Comparison of ENCODE assay signal across 8 cellular contexts in genomic region chr16:81313731-81314602, GRCh38. TPM values are rescaled to one million over a fixed set of nuclear protein-coding genes. Genes with fewer than 3 reads are reported as not detected.
DNase-seq lines count a peak whose midpoint lies in the region; ATAC-seq and TF ChIP-seq lines count a peak whose summit lies in the region.

No MANE protein-coding gene starts in this region.

- H3K27ac ChIP-seq in left ventricle myocardium inferior (replicated peaks) = peak overlapping the region; percentile 95

- H3K4me1 ChIP-seq in left ventricle myocardium inferior = peaks cover 62% of the 10 kb centered on the region

- no peak for ATAC-seq in left ventricle myocardium superior
- ATAC-seq in stimulated activated naive CD8-positive, alpha-beta T cell treated with anti-CD3 and anti-CD28 coated beads, Interleukin-15, amount 100 ng/mL, for 72 hours = no peak
- no peak for ATAC-seq in GM21390 (IDR thresholded peaks at IDR 0.05; ENCODE audit: unreplicated experiment)

- TF ChIP-seq CTCF in left ventricle myocardium inferior (IDR thresholded peaks at IDR 0.05; ENCODE audit: borderline replicate concordance) = no peak

- H3K9me3 ChIP-seq in left ventricle myocardium inferior (replicated peaks) = no peaks in the 10 kb centered on the region

- intact Hi-C loops in left ventricle myocardium inferior (cut with micrococcal nuclease) = no loop called here
- intact Hi-C loops in left ventricle myocardium superior (cut with micrococcal nuclease) = no loop called here
- intact Hi-C loops in activated T-helper 2 cell treated with anti-CD3 and anti-CD28 coated beads, Interferon-gamma antibody, Interleukin-2, Interleukin-4, amounts not matched to agents 10 μg/mL and 5 μg/mL and 100 μg/mL, durations not matched to agents 14 hours and 24 hours and 36 hours (cut with micrococcal nuclease) = loop anchor here (1.0 to 10.0 kb wide), 10 partner anchors 21 to 1338 kb away; partner anchors contain the start of genes ATMIN, CENPN, CMC2 and CMIP

- H3K36me3 ChIP-seq in left ventricle myocardium inferior = no peaks in the 10 kb centered on the region

- H3K9me3 Mint-ChIP-seq in activated T-helper 2 cell treated with anti-CD3 and anti-CD28 coated beads, Interferon-gamma antibody, Interleukin-2, Interleukin-4, amounts not matched to agents 10 μg/mL and 5 μg/mL and 100 μg/mL, durations not matched to agents 14 hours and 24 hours and 36 hours = no peaks in the 10 kb centered on the region
- H3K9me3 Mint-ChIP-seq in stimulated activated naive CD8-positive, alpha-beta T cell treated with anti-CD3 and anti-CD28 coated beads, Interleukin-15, amount 100 ng/mL, for 72 hours = no peaks in the 10 kb centered on the region

- peaks cover 7% of the 10 kb centered on the region for H3K36me3 Mint-ChIP-seq in activated T-helper 2 cell treated with anti-CD3 and anti-CD28 coated beads, Interferon-gamma antibody, Interleukin-2, Interleukin-4, amounts not matched to agents 10 μg/mL and 5 μg/mL and 100 μg/mL, durations not matched to agents 14 hours and 24 hours and 36 hours (ENCODE audit: low read depth)

- no peaks in the 10 kb centered on the region for H3K27me3 Mint-ChIP-seq in activated T-helper 2 cell treated with anti-CD3 and anti-CD28 coated beads, Interferon-gamma antibody, Interleukin-2, Interleukin-4, amounts not matched to agents 10 μg/mL and 5 μg/mL and 100 μg/mL, durations not matched to agents 14 hours and 24 hours and 36 hours (ENCODE audit: low read depth)
- H3K27me3 Mint-ChIP-seq in stimulated activated naive CD8-positive, alpha-beta T cell treated with anti-CD3 and anti-CD28 coated beads, Interleukin-15, amount 100 ng/mL, for 72 hours = no peaks in the 10 kb centered on the region

- DNase-seq in left ventricle myocardium inferior = no peak
- no peak for DNase-seq in left ventricle myocardium superior
- no peak for DNase-seq in activated T-helper 2 cell treated with anti-CD3 and anti-CD28 coated beads, Interferon-gamma antibody, Interleukin-2, Interleukin-4, amounts not matched to agents 10 μg/mL and 5 μg/mL and 100 μg/mL, durations not matched to agents 14 hours and 24 hours and 36 hours (ENCODE audit: low spot score)
- DNase-seq in iPS-NIHi7 (ENCODE audit: extremely low spot score) = peak; percentile 45
- peak in 1 of 2 donors; percentile 2 for DNase-seq in stimulated activated naive CD8-positive, alpha-beta T cell treated with anti-CD3 and anti-CD28 coated beads, Interleukin-15, amount 100 ng/mL, for 72 hours
- DNase-seq in germinal center (ENCODE audit: low spot score) = no peak
- no peak for DNase-seq in stimulated activated CD4-positive, alpha-beta T cell treated with anti-CD3 and anti-CD28 coated beads, Interleukin-15, amount 100 ng/mL, for 24 hours

- H3K27me3 ChIP-seq in left ventricle myocardium inferior (ENCODE audit: low read depth) = no peaks in the 10 kb centered on the region

- H3K4me1 Mint-ChIP-seq in activated T-helper 2 cell treated with anti-CD3 and anti-CD28 coated beads, Interferon-gamma antibody, Interleukin-2, Interleukin-4, amounts not matched to agents 10 μg/mL and 5 μg/mL and 100 μg/mL, durations not matched to agents 14 hours and 24 hours and 36 hours (ENCODE audit: low read depth) = peaks cover 36% of the 10 kb centered on the region
- peaks cover 69% of the 10 kb centered on the region for H3K4me1 Mint-ChIP-seq in stimulated activated naive CD8-positive, alpha-beta T cell treated with anti-CD3 and anti-CD28 coated beads, Interleukin-15, amount 100 ng/mL, for 72 hours

- H3K4me3 ChIP-seq in left ventricle myocardium inferior = peak overlapping the region; percentile 93

- peak overlapping the region; percentile 72 for H3K27ac Mint-ChIP-seq in activated T-helper 2 cell treated with anti-CD3 and anti-CD28 coated beads, Interferon-gamma antibody, Interleukin-2, Interleukin-4, amounts not matched to agents 10 μg/mL and 5 μg/mL and 100 μg/mL, durations not matched to agents 14 hours and 24 hours and 36 hours
- peak overlapping the region; percentile 86 to 97 for H3K27ac Mint-ChIP-seq in stimulated activated naive CD8-positive, alpha-beta T cell treated with anti-CD3 and anti-CD28 coated beads, Interleukin-15, amount 100 ng/mL, for 72 hours

- H3K4me3 Mint-ChIP-seq in activated T-helper 2 cell treated with anti-CD3 and anti-CD28 coated beads, Interferon-gamma antibody, Interleukin-2, Interleukin-4, amounts not matched to agents 10 μg/mL and 5 μg/mL and 100 μg/mL, durations not matched to agents 14 hours and 24 hours and 36 hours (ENCODE audit: low read depth) = peak overlapping the region; percentile 90
- H3K4me3 Mint-ChIP-seq in stimulated activated naive CD8-positive, alpha-beta T cell treated with anti-CD3 and anti-CD28 coated beads, Interleukin-15, amount 100 ng/mL, for 72 hours = peak overlapping the region; percentile 83 to 94

RNA-seq across cellular contexts. Expression of gene GAN, which starts 0.8 kb away (rescaled TPM):
- total RNA-seq in left ventricle myocardium inferior (9.0 TPM), left ventricle myocardium superior (10.3 TPM)
- total RNA-seq in activated T-helper 2 cell treated with anti-CD3 and anti-CD28 coated beads, Interferon-gamma antibody, Interleukin-2, Interleukin-4, amounts not matched to agents 10 μg/mL and 5 μg/mL and 100 μg/mL, durations not matched to agents 14 hours and 24 hours and 36 hours = 14.6 and 15.3 TPM in 2 replicates
